ENCODE assay signal across 8 cellular contexts in the genomic region with DNA sequence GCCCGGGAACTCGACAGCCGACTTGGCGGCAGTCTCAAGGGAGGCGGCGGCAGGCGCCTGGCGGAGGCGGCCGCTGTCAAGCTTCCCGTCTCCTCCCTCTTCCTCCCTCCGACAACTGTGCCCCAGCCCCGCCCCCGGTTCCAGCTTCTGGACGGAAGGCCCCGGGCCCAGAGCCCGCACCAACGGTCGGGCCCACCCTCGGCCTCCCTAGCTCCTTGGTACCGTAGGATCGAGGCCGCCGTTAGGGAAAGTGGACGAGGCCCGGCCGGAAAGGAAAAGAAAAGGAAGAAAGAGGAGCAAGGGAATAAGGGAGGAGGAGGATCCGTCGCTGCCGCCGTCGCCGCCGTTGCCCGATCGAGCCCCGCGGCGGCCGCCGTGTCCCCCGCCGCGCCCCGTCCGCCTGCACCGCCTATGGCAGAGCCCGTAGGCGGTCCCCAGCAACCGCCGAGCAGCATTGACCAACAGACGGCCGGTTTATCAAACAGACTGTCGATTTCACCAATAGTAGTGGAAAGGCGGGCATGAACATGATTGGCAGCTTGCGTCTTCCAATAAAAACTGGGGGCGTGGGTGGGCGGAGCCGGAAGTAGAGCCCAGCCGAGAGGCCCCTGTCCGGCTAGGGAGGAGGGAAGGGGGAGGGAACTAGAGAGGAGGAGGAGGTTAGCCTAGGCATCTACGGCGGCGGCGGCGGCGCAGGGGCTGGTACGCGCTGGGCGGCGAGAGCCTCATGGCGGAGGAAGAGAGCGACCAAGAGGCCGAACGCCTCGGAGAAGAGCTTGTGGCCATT. TPM values are rescaled to one million over a fixed set of nuclear protein-coding genes. Genes with fewer than 3 reads are reported as not detected.
DNase-seq lines count a peak whose midpoint lies in the region; TF ChIP-seq lines count a peak whose summit lies in the region.

A gene with protein sequence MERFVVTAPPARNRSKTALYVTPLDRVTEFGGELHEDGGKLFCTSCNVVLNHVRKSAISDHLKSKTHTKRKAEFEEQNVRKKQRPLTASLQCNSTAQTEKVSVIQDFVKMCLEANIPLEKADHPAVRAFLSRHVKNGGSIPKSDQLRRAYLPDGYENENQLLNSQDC (minus strand): TSS at position 413 of the 787 bp plus-strand sequence. CDS start 3,029 bp downstream, outside the sequence.
A gene (plus strand): TSS at position 663 of the 787 bp plus-strand sequence. CDS start 65 bp downstream, at position 728.

- H3K36me3 ChIP-seq in effector memory CD4-positive, alpha-beta T cell (ENCODE audit: control insufficient read depth, insufficient read depth, low read length) = peaks cover 15% of the 10 kb centered on the region

- no peaks in the 10 kb centered on the region for H3K9me3 ChIP-seq in effector memory CD4-positive, alpha-beta T cell (ENCODE audit: control insufficient read depth, low read length)

- H3K4me1 ChIP-seq in effector memory CD4-positive, alpha-beta T cell (ENCODE audit: control insufficient read depth, insufficient read depth, low read length, poor library complexity, severe bottlenecking) = peaks cover 3% of the 10 kb centered on the region

- no peak for TF ChIP-seq CTCF in GM20000 (IDR thresholded peaks at IDR 0.05; ENCODE audit: extremely low read depth, missing control alignments)

- H3K27ac ChIP-seq in effector memory CD4-positive, alpha-beta T cell (ENCODE audit: insufficient read depth, low read length, poor library complexity, severe bottlenecking) = peak within 1 kb of the TSS; percentile 89

- CTCF ChIA-PET in activated CD8-positive, alpha-beta memory T cell treated with anti-CD3 and anti-CD28 coated beads for 36 hours (lab: Charles Lee) = interaction anchor here (0.6 to 0.9 kb wide), 3 partner anchors 39 to 121 kb away, joined by 3 read pairs; no protein-coding TSS in a partner anchor

- POLR2A ChIA-PET in activated CD8-positive, alpha-beta memory T cell treated with anti-CD3 and anti-CD28 coated beads for 36 hours (lab: Charles Lee) = interaction anchor here (0.5 to 2.2 kb wide), 6 partner anchors 20 to 91 kb away, joined by 3 to 22 read pairs (median 6); a partner anchor contains a TSS

- no peaks in the 10 kb centered on the region for H3K27me3 ChIP-seq in effector memory CD4-positive, alpha-beta T cell (replicated peaks; ENCODE audit: control insufficient read depth, insufficient read depth, low read length, poor library complexity, severe bottlenecking)

- DNase-seq in CMK (ENCODE audit: low read depth) (peak; percentile 21), GM20000 (ENCODE audit: low spot score) (peak; percentile 95), HT-29 (ENCODE audit: low spot score) (peak; percentile 79), NOMO-1 (lab: John Stamatoyannopoulos, UW; ENCODE audit: unreplicated experiment in 2 of 2) (peak; percentile 98 to 99), lung microvascular endothelial cell (ENCODE audit: low read depth in 2 of 2) (peak; percentile 99)
- DNase-seq in effector memory CD4-positive, alpha-beta T cell = peak; percentile 98 to 99 (median 98)
- peak; percentile 96 to 98 (median 97) for DNase-seq in stimulated activated CD4-positive, alpha-beta T cell treated with anti-CD3 and anti-CD28 coated beads, TNF-alpha, amount 100 ng/mL, for 48 hours (ENCODE audit: low read depth in 3 of 3)

- H3K4me3 ChIP-seq in effector memory CD4-positive, alpha-beta T cell (ENCODE audit: insufficient read depth, low read depth, low read length, poor library complexity, severe bottlenecking) = peak within 1 kb of the TSS; percentile 92

RNA-seq across cellular contexts. Expression of the first gene that starts in this region (rescaled TPM):
- 3.3 and 3.6 TPM in 2 replicates for total RNA-seq in HT-29 (2014; rRNA removed; shearing (Covaris generic))
- 10 to 100 TPM; 81.1 to 83.5 TPM for total RNA-seq in activated CD8-positive, alpha-beta memory T cell treated with anti-CD3 and anti-CD28 coated beads for 36 hours
- 27.7 and 53.0 TPM in 2 replicates for total RNA-seq in lung microvascular endothelial cell

RNA-seq across cellular contexts. Expression of the second gene that starts in this region (rescaled TPM):
- total RNA-seq in HT-29 (2014; rRNA removed; shearing (Covaris generic)) = 1.0 and 1.1 TPM in 2 replicates
- 10 to 100 TPM; 14.5 to 17.4 TPM for total RNA-seq in activated CD8-positive, alpha-beta memory T cell treated with anti-CD3 and anti-CD28 coated beads for 36 hours
- 8.9 and 11.9 TPM in 2 replicates for total RNA-seq in lung microvascular endothelial cell

Comparison
In these comparisons a context has a peak if more than half of its experiments do, and no peak if none do; other contexts are left out.
1. Peak in every context shown above with its lines: DNase-seq, H3K4me3 ChIP-seq and H3K27ac ChIP-seq.
2. DNase-seq: peak in every context shown above with its lines; median percentile 99 in lung microvascular endothelial cell; 98 in NOMO-1; 98 in effector memory CD4-positive, alpha-beta T cell; 97 in stimulated activated CD4-positive, alpha-beta T cell treated with anti-CD3 and anti-CD28 coated beads, TNF-alpha, amount 100 ng/mL, for 48 hours; 95 in GM20000; 79 in HT-29; 21 in CMK.